In genomic region chr6:51055316-51055715, GRCh38 we compare ENCODE assay signal across 3 cellular contexts.
DNase-seq lines count a peak whose midpoint lies in the region; ATAC-seq, FAIRE-seq and TF ChIP-seq lines count a peak whose summit lies in the region.
"Not testable (repeated sequence)": the region's sequence is repeated elsewhere in the genome, so short reads cannot be mapped to it uniquely, and the experiment has no call there.

No MANE protein-coding gene starts in this region.

- ATAC-seq in A549, HepG2: not testable (repeated sequence)
- 0 out of 3 replicates have a peak, but pooled peaks have one; percentile 31 for ATAC-seq in K562

- H4K20me1 ChIP-seq in K562 (replicated peaks; ENCODE audit: control insufficient read depth, insufficient read depth, low read length); HepG2 (ENCODE audit: insufficient read depth, low read length): not testable (repeated sequence)

- in situ Hi-C loops in K562 (cut with MboI); HepG2 (cut with HindIII; ENCODE audit: extremely low pct_ligation_motif_present, low pct_unique_long_range_greater_than_20kb): not testable (repeated sequence)

- not testable (repeated sequence) for FAIRE-seq in A549 (lab: Jason Lieb, UNC); K562 (lab: Jason Lieb, UNC); HepG2 (lab: Jason Lieb, UNC)

- H3K27me3 ChIP-seq in K562 (ENCODE audit: control insufficient read depth in 2 of 2, insufficient read depth in 2 of 2, low read length in 2 of 2); HepG2 (ENCODE audit: control insufficient read depth in 1 of 2, insufficient read depth in 2 of 2, low read length in 2 of 2): not testable (repeated sequence)

- POLR2A ChIA-PET in A549 (lab: Yijun Ruan, JAX); K562 (lab: Yijun Ruan, JAX); HepG2 (lab: Yijun Ruan, JAX): not testable (repeated sequence)

- intact Hi-C loops in K562 (cut with micrococcal nuclease); HepG2 (cut with micrococcal nuclease; ENCODE audit: unreplicated experiment): not testable (repeated sequence)

- not testable (repeated sequence) for H3K4me2 ChIP-seq in A549; K562 (ENCODE audit: insufficient read depth, low read length); HepG2 (ENCODE audit: low read depth, low read length)

- not testable (repeated sequence) for H3K9me1 ChIP-seq in K562 (ENCODE audit: control insufficient read depth, insufficient read depth, low read length)

- TF ChIP-seq RAD21 in A549 (conservative IDR thresholded peaks at IDR 0.05 in 1 of 2, IDR thresholded peaks at IDR 0.05 in 1 of 2); K562 (CRISPR knock-in tag; conservative IDR thresholded peaks at IDR 0.05 in 1 of 2, IDR thresholded peaks at IDR 0.05 in 1 of 2); HepG2 (CRISPR knock-in tag; IDR thresholded peaks at IDR 0.05): not testable (repeated sequence)

- H3K79me2 ChIP-seq in K562 (ENCODE audit: control insufficient read depth, insufficient read depth, low read length); HepG2 (ENCODE audit: insufficient read depth, low read length): not testable (repeated sequence)

- H3K9me3 ChIP-seq in A549; K562 (replicated peaks; ENCODE audit: control insufficient read depth, insufficient read depth, low read depth, low read length): not testable (repeated sequence)
- peaks cover 22% of the 10 kb centered on the region for H3K9me3 ChIP-seq in HepG2 (ENCODE audit: low read length)

- TF ChIP-seq EP300 in A549 (IDR thresholded peaks at IDR 0.05); K562 (IDR thresholded peaks at IDR 0.05; ENCODE audit: low read length); HepG2 (IDR thresholded peaks at IDR 0.05; ENCODE audit: low read depth in 2 of 2, low read length in 2 of 2); HepG2 (CRISPR knock-in tag; IDR thresholded peaks at IDR 0.05; ENCODE audit: borderline replicate concordance): not testable (repeated sequence)

- not testable (repeated sequence) for H2AFZ ChIP-seq in K562 (ENCODE audit: low read depth, low read length); HepG2 (ENCODE audit: low read length)

- H3K36me3 ChIP-seq in K562 (ENCODE audit: control insufficient read depth, insufficient read depth, low read length); HepG2 (replicated peaks in 1 of 2; ENCODE audit: control insufficient read depth in 1 of 2, insufficient read depth in 2 of 2, low read length in 2 of 2): not testable (repeated sequence)

- DNase-seq in A549 (ENCODE audit: low read depth in 1 of 2, low spot score in 1 of 2); HepG2 (ENCODE audit: low spot score): not testable (repeated sequence)
- DNase-seq in K562 (ENCODE audit: extremely low read depth in 1 of 4, low spot score in 3 of 4): peak in 1 of 4 experiments; percentile 46

- not testable (repeated sequence) for H3K9ac ChIP-seq in K562 (ENCODE audit: insufficient read depth in 1 of 2, low read depth in 2 of 2, low read length in 2 of 2); HepG2 (ENCODE audit: insufficient read depth, low read depth, low read length)

- H3K27ac ChIP-seq in A549; K562 (ENCODE audit: extremely low read depth, low read depth, low read length); HepG2 (ENCODE audit: extremely low read length, insufficient read depth, low read length): not testable (repeated sequence)

- not testable (repeated sequence) for TF ChIP-seq CTCF in A549 (IDR thresholded peaks at IDR 0.05); K562 (IDR thresholded peaks at IDR 0.05 in 2 of 3, conservative IDR thresholded peaks at IDR 0.05 in 1 of 3; ENCODE audit: insufficient read depth in 2 of 3, low read depth in 1 of 3, low read length in 3 of 3); HepG2 (CRISPR knock-in tag; IDR thresholded peaks at IDR 0.05)

- not testable (repeated sequence) for BruUV-seq in K562 (replicated peaks; lab: Mats Ljungman, UMichigan); HepG2 (replicated peaks; lab: Mats Ljungman, UMichigan)

- TF ChIP-seq POLR2A in A549 (IDR thresholded peaks at IDR 0.05; ENCODE audit: low read length); K562 (conservative IDR thresholded peaks at IDR 0.05); HepG2 (IDR thresholded peaks at IDR 0.05; ENCODE audit: insufficient read depth in 1 of 2, low read depth in 2 of 2, low read length in 2 of 2): not testable (repeated sequence)

- not testable (repeated sequence) for H3K4me3 ChIP-seq in A549; K562; HepG2 (replicated peaks in 1 of 3; ENCODE audit: insufficient read depth in 1 of 3, low read depth in 2 of 3, low read length in 3 of 3)

- not testable (repeated sequence) for H3K4me1 ChIP-seq in A549; HepG2 (ENCODE audit: insufficient read depth, low read length)
- H3K4me1 ChIP-seq in K562 (replicated peaks in 1 of 2; ENCODE audit: control insufficient read depth in 2 of 2, insufficient read depth in 2 of 2, low read length in 2 of 2): peaks cover 0 to 33% of the 10 kb centered on the region in 2 experiments; a peak in 3 of 5 replicates

- CTCF ChIA-PET in A549 (lab: Yijun Ruan, JAX); K562 (lab: Yijun Ruan, JAX; ENCODE audit: low intra/inter-chr PET ratio); HepG2 (lab: Yijun Ruan, JAX; ENCODE audit: low intra/inter-chr PET ratio, low total read pairs): not testable (repeated sequence)

- 0% methylated on average over 2 of the region's 2 CpGs for WGBS in A549 (ENCODE audit: missing lambda C conversion rate)
- WGBS in K562 (ENCODE audit: insufficient coverage, low coverage, missing lambda C conversion rate): 48% methylated on average over 2 of the region's 2 CpGs
- 0% methylated on average over 2 of the region's 2 CpGs for WGBS in HepG2 (ENCODE audit: low lambda C conversion rate)

TF ChIP-seq in A549, 52 proteins besides CTCF, POLR2A, EP300 and RAD21:
- not testable (repeated sequence) for TF ChIP-seq FOSL2 (IDR thresholded peaks at IDR 0.05)
- TF ChIP-seq FOSL2 (CRISPR knock-in tag; IDR thresholded peaks at IDR 0.05): peak; percentile 21; the same call in 1 of the 2 replicates

TF ChIP-seq in K562, 482 proteins besides CTCF, POLR2A, EP300 and RAD21 (continues in another document):
- TF ChIP-seq FOSL1 (tag; conservative IDR thresholded peaks at IDR 0.05) (peak; percentile 77), ATF3 (IDR thresholded peaks at IDR 0.05) (peak; percentile 93), RAD51 (IDR thresholded peaks at IDR 0.05; ENCODE audit: borderline replicate concordance, low read depth) (peak; percentile 69; the same call in 1 of the 2 replicates)
- TF ChIP-seq ATF3 (CRISPR knock-in tag; conservative IDR thresholded peaks at IDR 0.05): not testable (repeated sequence)

TF ChIP-seq in HepG2, 621 proteins besides CTCF, POLR2A, EP300 and RAD21:
- TF ChIP-seq CREB1 (IDR thresholded peaks at IDR 0.05): 0 out of 2 replicates have a peak, but pooled peaks have one; percentile 27
- not testable (repeated sequence) for TF ChIP-seq CREB1 (CRISPR knock-in tag; IDR thresholded peaks at IDR 0.05)
